In the genomic region with DNA sequence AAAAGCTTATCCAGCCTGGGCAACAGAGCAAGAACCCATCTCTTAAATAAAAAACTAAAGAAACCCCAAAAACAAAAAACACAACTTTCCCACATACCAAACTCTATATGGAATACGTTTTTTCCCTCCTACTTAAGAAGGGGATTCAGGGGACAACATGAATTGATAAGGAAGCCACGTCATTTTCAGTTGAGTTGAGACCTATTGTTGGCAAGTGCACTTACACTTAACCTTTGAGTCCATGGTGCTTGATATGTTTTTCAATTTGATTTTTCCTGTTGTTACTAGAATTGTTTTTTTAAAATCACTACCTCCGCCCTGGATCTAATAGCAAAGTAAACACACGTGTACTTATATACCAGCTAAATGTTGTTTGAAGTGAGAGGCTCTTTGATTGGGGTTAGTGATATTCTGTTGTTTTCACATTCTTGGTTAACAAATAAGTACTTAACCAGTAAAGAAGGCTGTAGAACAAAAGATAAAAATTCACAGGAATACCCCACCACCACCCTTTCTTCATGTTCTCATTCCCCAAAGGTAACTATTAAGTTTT, we compare ENCODE assay signal across 1 cellular context.
TF ChIP-seq lines count a peak whose summit lies in the region.

No MANE protein-coding gene starts in this region.

TF ChIP-seq in endothelial cell of umbilical vein, 7 proteins besides CTCF, POLR2A, EP300 and RAD21 (continued from another document):
- TF ChIP-seq JUN (IDR thresholded peaks at IDR 0.05; ENCODE audit: borderline replicate concordance, insufficient read depth, insufficient read length, low read depth) (no peak), GATA2 (IDR thresholded peaks at IDR 0.05; ENCODE audit: insufficient read depth, insufficient read length, low read depth, low read length) (no peak)
